15 cellular contexts compared by ENCODE assay signal in the genomic region with DNA sequence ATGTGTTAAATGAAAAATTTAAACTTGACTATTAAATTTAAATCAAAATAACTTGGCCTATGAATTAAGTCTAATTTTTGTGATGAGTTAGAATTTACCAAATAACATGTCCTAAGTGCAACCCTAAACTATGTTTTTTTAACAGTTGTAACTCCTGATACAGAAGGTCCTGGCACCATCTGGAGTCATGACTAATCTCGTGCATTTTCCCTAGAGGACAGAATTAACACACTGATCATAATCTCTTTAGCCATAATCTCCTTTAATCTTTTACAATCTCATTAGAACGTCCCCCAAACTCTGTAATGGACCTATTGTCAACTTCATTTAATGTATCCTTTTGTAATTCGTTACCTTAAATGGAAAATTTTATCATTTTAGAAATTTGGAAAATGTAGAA.
DNase-seq lines count a peak whose midpoint lies in the region; ATAC-seq and TF ChIP-seq lines count a peak whose summit lies in the region.
"Had no signal": no experiment of that assay in that cellular context is flagged by ENCODE, and none has a peak within 500 bp of the region (broad histone marks: within the 10 kb centered on the region; RNA-seq: fewer than 3 reads in every experiment).

No MANE protein-coding gene starts in this region.

- peak overlapping the region; percentile 51 for H3K4me2 ChIP-seq in HCT116 (ENCODE audit: low read length)

- H3K4me1 ChIP-seq in HCT116 (ENCODE audit: control insufficient read depth in 1 of 2, insufficient read depth in 2 of 2, low read length in 2 of 2): peaks cover 77 to 88% of the 10 kb centered on the region in 2 experiments

- no peak for ATAC-seq in HCT116

- TF ChIP-seq CTCF in HCT116 (IDR thresholded peaks at IDR 0.05 in 2 of 3, conservative IDR thresholded peaks at IDR 0.05 in 1 of 3; ENCODE audit: borderline replicate concordance in 1 of 3, insufficient read depth in 1 of 3, low read depth in 2 of 3, low read length in 2 of 3): no peak
- no peak for TF ChIP-seq CTCF in fibroblast of the aortic adventitia (IDR thresholded peaks at IDR 0.05; ENCODE audit: insufficient read depth, low read length)

- peak overlapping the region; percentile 92; the same call in 1 of the 2 replicates for H3K27ac ChIP-seq in HCT116 (ENCODE audit: low read depth, low read length)
- H3K27ac ChIP-seq: ovary, tibial artery had no signal

- H4K20me1 ChIP-seq in HCT116 (ENCODE audit: insufficient read depth): no peaks in the 10 kb centered on the region

- no TSS peak for BruUV-seq in HCT116 (replicated peaks; lab: Mats Ljungman, UMichigan)

- no peak overlapping the region for H2AFZ ChIP-seq in HCT116 (ENCODE audit: low read depth, low read length, poor library complexity, severe bottlenecking)

- RAD21 ChIA-PET in HCT116 (lab: Charles Lee; ENCODE audit: low non-redundant PET in 1 of 2, low total read pairs in 2 of 2, uncharacterized antibody in 2 of 2, unreplicated experiment in 2 of 2): no interaction called here

- H3K4me3 ChIP-seq in HCT116 (replicated peaks in 1 of 2; ENCODE audit: low read depth in 1 of 2, low read length in 2 of 2) (no peak overlapping the region), fibroblast of the aortic adventitia (ENCODE audit: low read depth, low read length) (no peak overlapping the region)
- H3K4me3 ChIP-seq: cardiac muscle cell, ovary, tibial artery had no signal

- peak; percentile 39 for DNase-seq in A172 (ENCODE audit: low spot score)
- no peak for DNase-seq in HCT116 (ENCODE audit: low read depth, low spot score)
- DNase-seq in SK-N-DZ (ENCODE audit: low spot score): peak; percentile 85
- DNase-seq in fibroblast of the aortic adventitia (ENCODE audit: low read depth): peak; percentile 57
- DNase-seq in kidney glomerular epithelial cell (lab: John Stamatoyannopoulos, UW): no peak
- no peak for DNase-seq in DMS114 treated with DMSO at 0.1 percent for 48 hours (lab: John Stamatoyannopoulos, UW; ENCODE audit: unreplicated experiment)
- no peak for DNase-seq in SKM-1 (lab: John Stamatoyannopoulos, UW; ENCODE audit: unreplicated experiment)
- DNase-seq in stimulated activated CD8-positive, alpha-beta memory T cell treated with anti-CD3 and anti-CD28 coated beads, Interleukin-4, amount 100 ng/mL, for 48 hours: no peak
- DNase-seq: Calu3, KBM-7, NCI-H146, ovary, SHP77 treated with DMSO at 0.1 percent for 48 hours, tibial artery had no signal

- no peaks in the 10 kb centered on the region for H3K9me3 ChIP-seq in HCT116 (ENCODE audit: control insufficient read depth in 1 of 2, insufficient read depth in 1 of 2, low read depth in 1 of 2, low read length in 2 of 2)
- H3K9me3 ChIP-seq: ovary, tibial artery had no signal

- peak; percentile 19; the same call in 1 of the 2 replicates for TF ChIP-seq RAD21 in HCT116 (IDR thresholded peaks at IDR 0.05; ENCODE audit: low read depth)

- no peaks in the 10 kb centered on the region for H3K27me3 ChIP-seq in HCT116 (ENCODE audit: insufficient read depth, low read length)
- H3K27me3 ChIP-seq: cardiac muscle cell, ovary, tibial artery had no signal

- intact Hi-C loops in HCT116 (cut with micrococcal nuclease): no loop called here

- H3K36me3 ChIP-seq in HCT116 (ENCODE audit: control insufficient read depth in 1 of 2, insufficient read depth in 2 of 2, low read length in 2 of 2): 0 out of 4 replicates have a peak, but pooled peaks cover 0 to 5% of the 10 kb centered on the region in 2 experiments
- H3K36me3 ChIP-seq: cardiac muscle cell, ovary, tibial artery had no signal

- POLR2A ChIA-PET in HCT116 (lab: Charles Lee): no interaction called here

- no peaks in the 10 kb centered on the region for H3K79me2 ChIP-seq in HCT116 (ENCODE audit: insufficient read depth, low read length)

- no peak for TF ChIP-seq POLR2A in HCT116 (IDR thresholded peaks at IDR 0.05; ENCODE audit: borderline replicate concordance, extremely low read depth, insufficient read depth, insufficient read length)

- 0 out of 2 replicates have a peak overlapping the region, but pooled peaks have one; percentile 12 for H3K9ac ChIP-seq in HCT116 (ENCODE audit: low read length)

- CTCF ChIA-PET in HCT116 (lab: Charles Lee): interaction anchor here (0.6 kb wide), 1 partner anchor 32 kb away, joined by 4 read pairs; no protein-coding TSS in a partner anchor

- no peaks in the 10 kb centered on the region for H3K9me2 ChIP-seq in HCT116 (ENCODE audit: insufficient read depth)

TF ChIP-seq in HCT116, 20 proteins besides CTCF, POLR2A, EP300 and RAD21:
- peak; percentile 51 for TF ChIP-seq JUND (IDR thresholded peaks at IDR 0.05)
- TF ChIP-seq, protein P1, sequence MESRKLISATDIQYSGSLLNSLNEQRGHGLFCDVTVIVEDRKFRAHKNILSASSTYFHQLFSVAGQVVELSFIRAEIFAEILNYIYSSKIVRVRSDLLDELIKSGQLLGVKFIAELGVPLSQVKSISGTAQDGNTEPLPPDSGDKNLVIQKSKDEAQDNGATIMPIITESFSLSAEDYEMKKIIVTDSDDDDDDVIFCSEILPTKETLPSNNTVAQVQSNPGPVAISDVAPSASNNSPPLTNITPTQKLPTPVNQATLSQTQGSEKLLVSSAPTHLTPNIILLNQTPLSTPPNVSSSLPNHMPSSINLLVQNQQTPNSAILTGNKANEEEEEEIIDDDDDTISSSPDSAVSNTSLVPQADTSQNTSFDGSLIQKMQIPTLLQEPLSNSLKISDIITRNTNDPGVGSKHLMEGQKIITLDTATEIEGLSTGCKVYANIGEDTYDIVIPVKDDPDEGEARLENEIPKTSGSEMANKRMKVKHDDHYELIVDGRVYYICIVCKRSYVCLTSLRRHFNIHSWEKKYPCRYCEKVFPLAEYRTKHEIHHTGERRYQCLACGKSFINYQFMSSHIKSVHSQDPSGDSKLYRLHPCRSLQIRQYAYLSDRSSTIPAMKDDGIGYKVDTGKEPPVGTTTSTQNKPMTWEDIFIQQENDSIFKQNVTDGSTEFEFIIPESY (IDR thresholded peaks at IDR 0.05; ENCODE audit: extremely low read depth, insufficient replicate concordance, low read length): no peak
- TF ChIP-seq SP1 (IDR thresholded peaks at IDR 0.05; ENCODE audit: low read depth): peak; percentile 39
- peak; percentile 34 for TF ChIP-seq TCF7L2 (IDR thresholded peaks at IDR 0.05; ENCODE audit: borderline replicate concordance, extremely low read depth, insufficient read depth, insufficient read length)
- no peak for TF ChIP-seq ZFX (IDR thresholded peaks at IDR 0.05)
- no peak for TF ChIP-seq EZH2 (IDR thresholded peaks at IDR 0.05)
- TF ChIP-seq FOSL1 (IDR thresholded peaks at IDR 0.05; ENCODE audit: low read depth): no peak
TF ChIP-seq in HCT116: peak in this region for 3.

Comparison
In these comparisons a context has a peak if more than half of its experiments do, and no peak if none do; other contexts are left out.
1. DNase-seq: peak in A172 (single experiment), SK-N-DZ (single experiment) and fibroblast of the aortic adventitia (single experiment); none in HCT116 (single experiment), kidney glomerular epithelial cell (single experiment), DMS114 treated with DMSO at 0.1 percent for 48 hours (single experiment), SKM-1 (single experiment) and stimulated activated CD8-positive, alpha-beta memory T cell treated with anti-CD3 and anti-CD28 coated beads, Interleukin-4, amount 100 ng/mL, for 48 hours (single experiment).